In genomic region chr16:60203525-60204124, GRCh38 we compare ENCODE assay signal across 12 cellular contexts.
DNase-seq lines count a peak whose midpoint lies in the region; ATAC-seq and TF ChIP-seq lines count a peak whose summit lies in the region.
"Had no signal": no experiment of that assay in that cellular context is flagged by ENCODE, and none has a peak within 500 bp of the region (broad histone marks: within the 10 kb centered on the region; RNA-seq: fewer than 3 reads in every experiment).

No MANE protein-coding gene starts in this region.

- H3K9me3 ChIP-seq in heart right ventricle (no peaks in the 10 kb centered on the region), upper lobe of right lung (no peaks in the 10 kb centered on the region), suprapubic skin (no peaks in the 10 kb centered on the region)

- CTCF ChIA-PET in RWPE1 (lab: Yijun Ruan, JAX), result interaction anchor here (0.7 to 0.8 kb wide), 5 partner anchors 11 to 1199 kb away, joined by 3 to 12 read pairs (median 3); no protein-coding TSS in a partner anchor

- H3K4me1 ChIP-seq in heart right ventricle, result peaks cover 0 to 6% (median 0%) of the 10 kb centered on the region in 9 donors
- H3K4me1 ChIP-seq in upper lobe of right lung, result no peaks in the 10 kb centered on the region
- no peaks in the 10 kb centered on the region for H3K4me1 ChIP-seq in suprapubic skin

- whole genome bisulfite sequencing in heart right ventricle, 2 donors, result 34 to 38% methylated on average over 3 of the region's 3 CpGs
- whole genome bisulfite sequencing in suprapubic skin, result 36% methylated on average over 3 of the region's 3 CpGs

- TF ChIP-seq CTCF in heart right ventricle (IDR thresholded peaks at IDR 0.05) (peak in 7 of 9 donors; percentile 37 to 59 (median 47)), RWPE1 (conservative IDR thresholded peaks at IDR 0.05; ENCODE audit: low read depth) (peak; percentile 17; the same call in 1 of the 2 replicates), upper lobe of right lung (IDR thresholded peaks at IDR 0.05) (peak; percentile 40), suprapubic skin (IDR thresholded peaks at IDR 0.05) (no peak)

- DNase-seq in heart right ventricle (no peak), left cardiac atrium (no peak), RWPE1 (ENCODE audit: low spot score) (peak; percentile 5), globus pallidus (ENCODE audit: low spot score) (peak; percentile 13), upper lobe of right lung (no peak), nucleus accumbens (lab: John Stamatoyannopoulos, UW) (no peak), suprapubic skin (ENCODE audit: low spot score in 2 of 2) (no peak)
- DNase-seq: GDM1, hippocampal formation, SHP77 treated with DMSO at 0.1 percent for 48 hours, small intestine had no signal

- POLR2A ChIA-PET in RWPE1 (lab: Yijun Ruan, JAX; ENCODE audit: low non-redundant PET), result no interaction called here

- H3K4me3 ChIP-seq in heart right ventricle (no peak overlapping the region), upper lobe of right lung (no peak overlapping the region), suprapubic skin (no peak overlapping the region)

- intact Hi-C loops in heart right ventricle (cut with DNase I) (no loop called here), left cardiac atrium (cut with DNase I) (loop anchor here in 1 of 2 donors (2.0 kb wide), 1 partner anchor 1389 kb away; no protein-coding TSS in a partner anchor), upper lobe of right lung (cut with DNase I) (no loop called here)

- no peak for TF ChIP-seq EP300 in suprapubic skin (IDR thresholded peaks at IDR 0.05)

- H3K27me3 ChIP-seq in heart right ventricle (peaks cover 0 to 3% (median 0%) of the 10 kb centered on the region in 7 donors), upper lobe of right lung (no peaks in the 10 kb centered on the region), suprapubic skin (no peaks in the 10 kb centered on the region)

- no peak for TF ChIP-seq POLR2A in suprapubic skin (IDR thresholded peaks at IDR 0.05)

- ATAC-seq in heart right ventricle (no peak), left cardiac atrium (no peak), upper lobe of right lung (no peak), HG02840 (IDR thresholded peaks at IDR 0.05; ENCODE audit: low FRiP score, unreplicated experiment) (no peak)

- no peak overlapping the region for H3K27ac ChIP-seq in heart right ventricle
- no peak overlapping the region for H3K27ac ChIP-seq in RWPE1
- H3K27ac ChIP-seq in upper lobe of right lung, result no peak overlapping the region
- no peak overlapping the region for H3K27ac ChIP-seq in suprapubic skin

- H3K36me3 ChIP-seq in heart right ventricle (no peaks in the 10 kb centered on the region), upper lobe of right lung (no peaks in the 10 kb centered on the region), suprapubic skin (no peaks in the 10 kb centered on the region)

Comparison
In these comparisons a context has a peak if more than half of its experiments do, and no peak if none do; other contexts are left out.
1. DNase-seq: peak in RWPE1 (single experiment) and globus pallidus (single experiment); none in heart right ventricle (0 of 2), left cardiac atrium (single experiment), upper lobe of right lung (single experiment), nucleus accumbens (0 of 56) and suprapubic skin (0 of 2).
2. CTCF ChIP-seq: peak in heart right ventricle (7 of 9), RWPE1 (single experiment) and upper lobe of right lung (single experiment); none in suprapubic skin (0 of 2).